Comparison of ENCODE assay signal across 11 cellular contexts in genomic region chr11:115996125-115996807, GRCh38.
A peak's percentile ranks its signal among the peaks of the same experiment; 100 is the strongest.
DNase-seq lines count a peak whose midpoint lies in the region; ATAC-seq, FAIRE-seq and TF ChIP-seq lines count a peak whose summit lies in the region.
"Had no signal": no experiment of that assay in that cellular context is flagged by ENCODE, and none has a peak within 500 bp of the region (broad histone marks: within the 10 kb centered on the region; RNA-seq: fewer than 3 reads in every experiment).

No MANE protein-coding gene starts in this region.

- H3K4me3 ChIP-seq in OCI-LY3 (ENCODE audit: low read length) (peak overlapping the region; percentile 45), foreskin fibroblast (ENCODE audit: low read depth in 1 of 2, low read length in 2 of 2) (no peak overlapping the region)
- H3K4me3 ChIP-seq: sigmoid colon had no signal

- no peak for FAIRE-seq in frontal cortex (lab: Jason Lieb, UNC)

- no peaks in the 10 kb centered on the region for H3K36me3 ChIP-seq in OCI-LY3 (replicated peaks; ENCODE audit: low read depth, low read length)
- H3K36me3 ChIP-seq: sigmoid colon had no signal

- peak; percentile 99 for ATAC-seq in GM18867 (IDR thresholded peaks at IDR 0.05; ENCODE audit: unreplicated experiment)
- peak; percentile 99 for ATAC-seq in GM21526 (IDR thresholded peaks at IDR 0.05; ENCODE audit: low FRiP score, unreplicated experiment)
- peak; percentile 95 for ATAC-seq in HG03064 (IDR thresholded peaks at IDR 0.05; ENCODE audit: low read depth, unreplicated experiment)
- ATAC-seq: activated T-cell treated with anti-CD3 and anti-CD28 coated beads, Interleukin-2, amount 50 U/mL, for 72 hours had no signal

- H3K4me2 ChIP-seq in OCI-LY3 (ENCODE audit: low read length), result peak overlapping the region; percentile 77

- peak overlapping the region; percentile 59; the same call in 1 of the 2 replicates for H3K9ac ChIP-seq in OCI-LY3 (ENCODE audit: low read length)

- H2AFZ ChIP-seq in OCI-LY3 (ENCODE audit: low read depth, low read length), result no peak overlapping the region

- no peaks in the 10 kb centered on the region for H3K9me3 ChIP-seq in OCI-LY3 (ENCODE audit: insufficient read depth, low read length)
- H3K9me3 ChIP-seq: sigmoid colon had no signal

- H4K20me1 ChIP-seq in OCI-LY3 (ENCODE audit: insufficient read depth, low read length), result peaks cover 3% of the 10 kb centered on the region; the same call in 1 of the 2 replicates

- H3K27me3 ChIP-seq in OCI-LY3 (ENCODE audit: low read depth, low read length), result no peaks in the 10 kb centered on the region
- H3K27me3 ChIP-seq: sigmoid colon had no signal

- TF ChIP-seq CTCF in OCI-LY3 (IDR thresholded peaks at IDR 0.05; ENCODE audit: low read depth, low read length) (no peak), foreskin fibroblast (IDR thresholded peaks at IDR 0.05; ENCODE audit: low read depth, low read length) (no peak)

- peaks cover 44% of the 10 kb centered on the region for H3K4me1 ChIP-seq in OCI-LY3 (ENCODE audit: low read length)
- H3K4me1 ChIP-seq: sigmoid colon had no signal

- no peak for DNase-seq in foreskin fibroblast
- DNase-seq in NCI-H1436 treated with DMSO at 0.1 percent for 48 hours (lab: John Stamatoyannopoulos, UW), result no peak
- no peak for DNase-seq in SKM-1 treated with dmso at 0.1 percent for 144 hours (lab: John Stamatoyannopoulos, UW; ENCODE audit: unreplicated experiment)
- no peak for DNase-seq in frontal cortex (ENCODE audit: low spot score in 2 of 2)
- DNase-seq: activated T-cell treated with anti-CD3 and anti-CD28 coated beads, Interleukin-2, amount 50 U/mL, for 72 hours; CD4-positive, CD25-positive, alpha-beta regulatory T cell; sigmoid colon had no signal

- H3K27ac ChIP-seq in OCI-LY3 (ENCODE audit: low read length), result peak overlapping the region; percentile 92
- H3K27ac ChIP-seq: sigmoid colon had no signal

- H3K79me2 ChIP-seq in OCI-LY3 (ENCODE audit: low read length), result no peaks in the 10 kb centered on the region
